ENCODE assay signal across 1 cellular context in genomic region chr3:24365168-24365567, GRCh38.
TF ChIP-seq lines count a peak whose summit lies in the region.

No MANE protein-coding gene starts in this region.

TF ChIP-seq in HepG2, 621 proteins besides CTCF, POLR2A, EP300 and RAD21 (continued from another document and continues in another):
- TF ChIP-seq, protein P1, sequence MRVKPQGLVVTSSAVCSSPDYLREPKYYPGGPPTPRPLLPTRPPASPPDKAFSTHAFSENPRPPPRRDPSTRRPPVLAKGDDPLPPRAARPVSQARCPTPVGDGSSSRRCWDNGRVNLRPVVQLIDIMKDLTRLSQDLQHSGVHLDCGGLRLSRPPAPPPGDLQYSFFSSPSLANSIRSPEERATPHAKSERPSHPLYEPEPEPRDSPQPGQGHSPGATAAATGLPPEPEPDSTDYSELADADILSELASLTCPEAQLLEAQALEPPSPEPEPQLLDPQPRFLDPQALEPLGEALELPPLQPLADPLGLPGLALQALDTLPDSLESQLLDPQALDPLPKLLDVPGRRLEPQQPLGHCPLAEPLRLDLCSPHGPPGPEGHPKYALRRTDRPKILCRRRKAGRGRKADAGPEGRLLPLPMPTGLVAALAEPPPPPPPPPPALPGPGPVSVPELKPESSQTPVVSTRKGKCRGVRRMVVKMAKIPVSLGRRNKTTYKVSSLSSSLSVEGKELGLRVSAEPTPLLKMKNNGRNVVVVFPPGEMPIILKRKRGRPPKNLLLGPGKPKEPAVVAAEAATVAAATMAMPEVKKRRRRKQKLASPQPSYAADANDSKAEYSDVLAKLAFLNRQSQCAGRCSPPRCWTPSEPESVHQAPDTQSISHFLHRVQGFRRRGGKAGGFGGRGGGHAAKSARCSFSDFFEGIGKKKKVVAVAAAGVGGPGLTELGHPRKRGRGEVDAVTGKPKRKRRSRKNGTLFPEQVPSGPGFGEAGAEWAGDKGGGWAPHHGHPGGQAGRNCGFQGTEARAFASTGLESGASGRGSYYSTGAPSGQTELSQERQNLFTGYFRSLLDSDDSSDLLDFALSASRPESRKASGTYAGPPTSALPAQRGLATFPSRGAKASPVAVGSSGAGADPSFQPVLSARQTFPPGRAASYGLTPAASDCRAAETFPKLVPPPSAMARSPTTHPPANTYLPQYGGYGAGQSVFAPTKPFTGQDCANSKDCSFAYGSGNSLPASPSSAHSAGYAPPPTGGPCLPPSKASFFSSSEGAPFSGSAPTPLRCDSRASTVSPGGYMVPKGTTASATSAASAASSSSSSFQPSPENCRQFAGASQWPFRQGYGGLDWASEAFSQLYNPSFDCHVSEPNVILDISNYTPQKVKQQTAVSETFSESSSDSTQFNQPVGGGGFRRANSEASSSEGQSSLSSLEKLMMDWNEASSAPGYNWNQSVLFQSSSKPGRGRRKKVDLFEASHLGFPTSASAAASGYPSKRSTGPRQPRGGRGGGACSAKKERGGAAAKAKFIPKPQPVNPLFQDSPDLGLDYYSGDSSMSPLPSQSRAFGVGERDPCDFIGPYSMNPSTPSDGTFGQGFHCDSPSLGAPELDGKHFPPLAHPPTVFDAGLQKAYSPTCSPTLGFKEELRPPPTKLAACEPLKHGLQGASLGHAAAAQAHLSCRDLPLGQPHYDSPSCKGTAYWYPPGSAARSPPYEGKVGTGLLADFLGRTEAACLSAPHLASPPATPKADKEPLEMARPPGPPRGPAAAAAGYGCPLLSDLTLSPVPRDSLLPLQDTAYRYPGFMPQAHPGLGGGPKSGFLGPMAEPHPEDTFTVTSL (CRISPR knock-in tag; IDR thresholded peaks at IDR 0.05; ENCODE audit: borderline replicate concordance) = peak; percentile 86; the same call in 1 of the 2 replicates
- peak; percentile 57; the same call in 1 of the 2 replicates for TF ChIP-seq JUNB (CRISPR knock-in tag; IDR thresholded peaks at IDR 0.05; ENCODE audit: borderline replicate concordance)
- TF ChIP-seq CREM (IDR thresholded peaks at IDR 0.05) = peak; percentile 24; the same call in 1 of the 2 replicates
- TF ChIP-seq CREM (CRISPR knock-in tag; IDR thresholded peaks at IDR 0.05) = no peak
- TF ChIP-seq, protein P2, sequence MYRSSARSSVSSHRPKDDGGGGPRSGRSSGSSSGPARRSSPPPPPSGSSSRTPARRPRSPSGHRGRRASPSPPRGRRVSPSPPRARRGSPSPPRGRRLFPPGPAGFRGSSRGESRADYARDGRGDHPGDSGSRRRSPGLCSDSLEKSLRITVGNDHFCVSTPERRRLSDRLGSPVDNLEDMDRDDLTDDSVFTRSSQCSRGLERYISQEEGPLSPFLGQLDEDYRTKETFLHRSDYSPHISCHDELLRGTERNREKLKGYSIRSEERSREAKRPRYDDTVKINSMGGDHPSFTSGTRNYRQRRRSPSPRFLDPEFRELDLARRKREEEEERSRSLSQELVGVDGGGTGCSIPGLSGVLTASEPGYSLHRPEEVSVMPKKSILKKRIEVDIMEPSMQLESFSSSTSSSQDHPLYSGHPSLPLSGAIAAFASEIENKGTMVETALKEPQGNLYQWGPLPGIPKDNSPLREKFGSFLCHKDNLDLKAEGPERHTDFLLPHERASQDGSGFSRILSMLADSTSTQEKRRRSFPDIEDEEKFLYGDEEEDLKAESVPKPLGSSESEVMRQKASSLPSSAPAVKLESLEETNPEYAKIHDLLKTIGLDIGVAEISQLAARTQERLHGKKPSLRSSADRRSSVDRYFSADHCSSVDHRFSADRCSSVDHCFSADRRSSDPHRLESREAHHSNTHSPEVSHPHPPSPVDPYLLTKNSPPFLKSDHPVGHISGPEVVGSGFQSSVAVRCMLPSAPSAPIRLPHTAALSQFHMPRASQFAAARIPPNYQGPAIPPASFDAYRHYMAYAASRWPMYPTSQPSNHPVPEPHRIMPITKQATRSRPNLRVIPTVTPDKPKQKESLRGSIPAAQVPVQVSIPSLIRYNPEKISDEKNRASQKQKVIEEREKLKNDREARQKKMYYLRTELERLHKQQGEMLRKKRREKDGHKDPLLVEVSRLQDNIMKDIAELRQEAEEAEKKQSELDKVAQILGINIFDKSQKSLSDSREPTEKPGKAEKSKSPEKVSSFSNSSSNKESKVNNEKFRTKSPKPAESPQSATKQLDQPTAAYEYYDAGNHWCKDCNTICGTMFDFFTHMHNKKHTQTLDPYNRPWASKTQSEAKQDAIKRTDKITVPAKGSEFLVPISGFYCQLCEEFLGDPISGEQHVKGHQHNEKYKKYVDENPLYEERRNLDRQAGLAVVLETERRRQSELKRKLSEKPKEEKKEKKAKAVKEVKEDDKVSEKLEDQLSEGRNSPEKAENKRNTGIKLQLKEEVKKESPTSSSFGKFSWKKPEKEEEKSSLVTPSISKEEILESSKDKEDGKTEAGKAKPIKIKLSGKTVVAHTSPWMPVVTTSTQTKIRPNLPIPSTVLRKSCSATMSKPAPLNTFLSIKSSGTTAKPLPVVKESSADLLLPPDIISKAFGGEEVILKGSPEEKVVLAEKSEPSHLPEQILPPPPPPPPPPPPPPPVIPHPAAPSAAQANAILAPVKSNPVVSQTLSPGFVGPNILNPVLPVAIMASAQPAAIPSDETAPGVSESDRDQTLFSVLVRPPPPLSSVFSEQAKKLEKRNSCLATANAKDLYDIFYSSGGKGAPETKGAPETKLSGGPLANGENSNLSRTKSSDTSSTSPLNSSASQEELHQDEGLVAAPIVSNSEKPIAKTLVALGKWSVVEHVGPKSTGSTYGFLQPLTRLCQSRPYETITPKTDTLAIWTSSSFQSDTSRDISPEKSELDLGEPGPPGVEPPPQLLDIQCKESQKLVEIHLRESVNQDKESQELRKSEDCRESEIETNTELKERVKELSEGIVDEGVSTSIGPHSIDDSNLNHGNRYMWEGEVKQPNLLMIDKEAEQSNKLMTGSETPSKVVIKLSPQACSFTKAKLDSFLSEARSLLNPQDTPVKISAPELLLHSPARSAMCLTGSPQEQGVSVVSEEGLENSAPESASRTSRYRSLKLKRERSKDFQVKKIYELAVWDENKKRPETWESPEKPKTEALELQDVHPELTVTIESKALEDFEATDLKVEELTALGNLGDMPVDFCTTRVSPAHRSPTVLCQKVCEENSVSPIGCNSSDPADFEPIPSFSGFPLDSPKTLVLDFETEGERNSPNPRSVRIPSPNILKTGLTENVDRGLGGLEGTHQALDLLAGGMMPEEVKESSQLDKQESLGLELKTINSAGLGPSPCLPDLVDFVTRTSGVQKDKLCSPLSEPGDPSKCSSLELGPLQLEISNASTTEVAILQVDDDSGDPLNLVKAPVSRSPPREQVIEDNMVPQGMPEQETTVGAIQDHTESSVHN (CRISPR knock-in tag; IDR thresholded peaks at IDR 0.05) = no peak
- no peak for TF ChIP-seq HNRNPUL1 (IDR thresholded peaks at IDR 0.05; ENCODE audit: low read depth, low read length)
- TF ChIP-seq FOXK1 (CRISPR knock-in tag; IDR thresholded peaks at IDR 0.05; ENCODE audit: borderline replicate concordance, low read depth) = peak; percentile 40; the same call in 1 of the 2 replicates
- no peak for TF ChIP-seq NR2F1 (CRISPR knock-in tag; IDR thresholded peaks at IDR 0.05)
- no peak for TF ChIP-seq ZNF740 (CRISPR knock-in tag; IDR thresholded peaks at IDR 0.05)
- 0 out of 2 replicates have a peak, but pooled peaks have one; percentile 18 for TF ChIP-seq MIXL1 (CRISPR knock-in tag; IDR thresholded peaks at IDR 0.05)
- TF ChIP-seq HMG20A (CRISPR knock-in tag; IDR thresholded peaks at IDR 0.05; ENCODE audit: borderline replicate concordance) = peak; percentile 80; the same call in 1 of the 2 replicates
- no peak for TF ChIP-seq SOX13 (IDR thresholded peaks at IDR 0.05)
- TF ChIP-seq SOX13 (CRISPR knock-in tag; conservative IDR thresholded peaks at IDR 0.05 in 1 of 2, IDR thresholded peaks at IDR 0.05 in 1 of 2) = peak in 1 of 2 experiments; percentile 64; a peak in 1 of 4 replicates
- TF ChIP-seq ZNF354B (CRISPR knock-in tag; IDR thresholded peaks at IDR 0.05) = no peak
- no peak for TF ChIP-seq ZNF710 (CRISPR knock-in tag; IDR thresholded peaks at IDR 0.05; ENCODE audit: borderline replicate concordance)
- peak; percentile 43 for TF ChIP-seq HNF4A (CRISPR knock-in tag; IDR thresholded peaks at IDR 0.05)
- no peak for TF ChIP-seq U2AF2 (IDR thresholded peaks at IDR 0.05; ENCODE audit: low read depth, low read length)
- no peak for TF ChIP-seq ZNF567 (CRISPR knock-in tag; IDR thresholded peaks at IDR 0.05; ENCODE audit: borderline replicate concordance)
- no peak for TF ChIP-seq ZNF777 (CRISPR knock-in tag; IDR thresholded peaks at IDR 0.05)
- TF ChIP-seq KLF16 (CRISPR knock-in tag; IDR thresholded peaks at IDR 0.05) = peak in 1 of 2 experiments; percentile 61; a peak in 1 of 4 replicates
- no peak for TF ChIP-seq CEBPB (IDR thresholded peaks at IDR 0.05; ENCODE audit: borderline replicate concordance, low read depth, low read length)
- no peak for TF ChIP-seq BRF2 (CRISPR knock-in tag; IDR thresholded peaks at IDR 0.05)
- TF ChIP-seq GPN1 (CRISPR knock-in tag; IDR thresholded peaks at IDR 0.05; ENCODE audit: borderline replicate concordance) = no peak
- TF ChIP-seq, protein P3, sequence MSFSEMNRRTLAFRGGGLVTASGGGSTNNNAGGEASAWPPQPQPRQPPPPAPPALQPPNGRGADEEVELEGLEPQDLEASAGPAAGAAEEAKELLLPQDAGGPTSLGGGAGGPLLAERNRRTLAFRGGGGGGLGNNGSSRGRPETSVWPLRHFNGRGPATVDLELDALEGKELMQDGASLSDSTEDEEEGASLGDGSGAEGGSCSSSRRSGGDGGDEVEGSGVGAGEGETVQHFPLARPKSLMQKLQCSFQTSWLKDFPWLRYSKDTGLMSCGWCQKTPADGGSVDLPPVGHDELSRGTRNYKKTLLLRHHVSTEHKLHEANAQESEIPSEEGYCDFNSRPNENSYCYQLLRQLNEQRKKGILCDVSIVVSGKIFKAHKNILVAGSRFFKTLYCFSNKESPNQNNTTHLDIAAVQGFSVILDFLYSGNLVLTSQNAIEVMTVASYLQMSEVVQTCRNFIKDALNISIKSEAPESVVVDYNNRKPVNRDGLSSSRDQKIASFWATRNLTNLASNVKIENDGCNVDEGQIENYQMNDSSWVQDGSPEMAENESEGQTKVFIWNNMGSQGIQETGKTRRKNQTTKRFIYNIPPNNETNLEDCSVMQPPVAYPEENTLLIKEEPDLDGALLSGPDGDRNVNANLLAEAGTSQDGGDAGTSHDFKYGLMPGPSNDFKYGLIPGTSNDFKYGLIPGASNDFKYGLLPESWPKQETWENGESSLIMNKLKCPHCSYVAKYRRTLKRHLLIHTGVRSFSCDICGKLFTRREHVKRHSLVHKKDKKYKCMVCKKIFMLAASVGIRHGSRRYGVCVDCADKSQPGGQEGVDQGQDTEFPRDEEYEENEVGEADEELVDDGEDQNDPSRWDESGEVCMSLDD (CRISPR knock-in tag; IDR thresholded peaks at IDR 0.05; ENCODE audit: borderline replicate concordance) = no peak
- no peak for TF ChIP-seq EEA1 (CRISPR knock-in tag; IDR thresholded peaks at IDR 0.05; ENCODE audit: borderline replicate concordance)
- no peak for TF ChIP-seq ZNF205 (CRISPR knock-in tag; IDR thresholded peaks at IDR 0.05)
- peak; percentile 49; the same call in 1 of the 2 replicates for TF ChIP-seq ZKSCAN8 (CRISPR knock-in tag; IDR thresholded peaks at IDR 0.05; ENCODE audit: borderline replicate concordance)
- TF ChIP-seq HIC2 (CRISPR knock-in tag; IDR thresholded peaks at IDR 0.05; ENCODE audit: low read depth) = peak; percentile 87
- TF ChIP-seq ZC3H13 (CRISPR knock-in tag; IDR thresholded peaks at IDR 0.05) = no peak
- no peak for TF ChIP-seq ZNF713 (CRISPR knock-in tag; IDR thresholded peaks at IDR 0.05)
- no peak for TF ChIP-seq ZNF607 (CRISPR knock-in tag; IDR thresholded peaks at IDR 0.05; ENCODE audit: borderline replicate concordance)
- no peak for TF ChIP-seq NFKB2 (CRISPR knock-in tag; IDR thresholded peaks at IDR 0.05; ENCODE audit: borderline replicate concordance)
- no peak for TF ChIP-seq TAF1 (CRISPR knock-in tag; IDR thresholded peaks at IDR 0.05)
